27 cellular contexts compared by ENCODE assay signal in the genomic region with DNA sequence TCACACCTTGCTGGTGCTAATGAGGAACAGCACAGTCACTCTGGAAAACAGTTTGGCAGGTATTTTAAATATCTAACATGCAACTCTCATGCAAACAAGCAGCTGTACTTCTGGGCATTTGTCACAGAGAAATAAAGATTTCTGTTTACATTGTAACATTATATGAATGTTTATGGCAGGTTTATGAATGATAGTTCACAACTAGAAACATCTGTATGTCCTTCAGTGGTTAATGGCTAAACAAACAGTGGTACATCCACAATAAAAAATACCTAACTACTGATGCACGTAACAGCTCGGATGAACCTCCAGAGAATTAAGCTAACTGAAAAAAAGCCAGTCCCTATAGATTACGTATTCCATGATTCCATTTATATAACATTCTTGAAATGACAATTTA.
DNase-seq lines count a peak whose midpoint lies in the region; ATAC-seq, FAIRE-seq and TF ChIP-seq lines count a peak whose summit lies in the region.
"Had no signal": no experiment of that assay in that cellular context is flagged by ENCODE, and none has a peak within 500 bp of the region (broad histone marks: within the 10 kb centered on the region; RNA-seq: fewer than 3 reads in every experiment).

No MANE protein-coding gene starts in this region.

- H3K27me3 ChIP-seq in esophagus muscularis mucosa: no peaks in the 10 kb centered on the region
- H3K27me3 ChIP-seq: sigmoid colon, transverse colon had no signal

- H3K27ac ChIP-seq in esophagus muscularis mucosa (replicated peaks in 1 of 4): no peak overlapping the region
- H3K27ac ChIP-seq: A549, KMS-11, psoas muscle, sigmoid colon, transverse colon had no signal

- no peaks in the 10 kb centered on the region for H3K36me3 ChIP-seq in esophagus muscularis mucosa
- H3K36me3 ChIP-seq: sigmoid colon, transverse colon had no signal

- TF ChIP-seq CTCF in LNCaP clone FGC (IDR thresholded peaks at IDR 0.05; ENCODE audit: control insufficient read depth, extremely low read depth, insufficient read depth): no peak
- TF ChIP-seq CTCF in esophagus muscularis mucosa (IDR thresholded peaks at IDR 0.05): no peak

- H3K9me3 ChIP-seq in esophagus muscularis mucosa: no peaks in the 10 kb centered on the region
- H3K9me3 ChIP-seq: A549, psoas muscle, sigmoid colon, transverse colon had no signal

- intact Hi-C loops in esophagus muscularis mucosa (cut with DNase I): no loop called here

- H3K4me1 ChIP-seq in esophagus muscularis mucosa: no peaks in the 10 kb centered on the region
- H3K4me1 ChIP-seq: A549, psoas muscle, sigmoid colon, transverse colon had no signal

- H3K4me3 ChIP-seq in LNCaP clone FGC (ENCODE audit: low read depth, low read length) (no peak overlapping the region), esophagus muscularis mucosa (no peak overlapping the region)
- H3K4me3 ChIP-seq: A549, psoas muscle, sigmoid colon, transverse colon had no signal

- no peak for TF ChIP-seq POLR2A in esophagus muscularis mucosa (IDR thresholded peaks at IDR 0.05; ENCODE audit: low read depth)
- no peak for TF ChIP-seq POLR2A in GM12891 (IDR thresholded peaks at IDR 0.05; ENCODE audit: low read depth, low read length)

- ATAC-seq in activated CD4-positive, CD25-positive, alpha-beta regulatory T cell treated with anti-CD3 and anti-CD28 coated beads, Interleukin-2, amount 50 U/mL, for 24 hours: no peak
- ATAC-seq: A549; Panc1; psoas muscle; stimulated activated effector memory CD8-positive, alpha-beta T cell treated with anti-CD3 and anti-CD28 coated beads, Interleukin-12 subunit alpha, Interleukin-12 subunit beta, amount 100 ng/mL, for 72 hours had no signal

- no peak for FAIRE-seq in GM12891 (lab: Jason Lieb, UNC)
- FAIRE-seq: A549, GM12892, H54 had no signal

- DNase-seq in COLO668 (lab: John Stamatoyannopoulos, UW; ENCODE audit: unreplicated experiment) (peak; percentile 32), LNCaP clone FGC (ENCODE audit: low read depth) (peak; percentile 46), NCI-H2029 treated with DMSO at 0.1 percent for 48 hours (lab: John Stamatoyannopoulos, UW) (peak; percentile 61), NCI-H510A treated with DMSO at 0.1 percent for 48 hours (lab: John Stamatoyannopoulos, UW) (peak; percentile 48), esophagus muscularis mucosa (ENCODE audit: extremely low spot score) (no peak), GM12891 (ENCODE audit: insufficient read length, low spot score) (no peak), MV-4-11 (lab: John Stamatoyannopoulos, UW) (no peak)
- DNase-seq: activated CD4-positive, alpha-beta memory T cell treated with anti-CD3 and anti-CD28 coated beads for 36 hours; activated CD4-positive, CD25-positive, alpha-beta regulatory T cell treated with anti-CD3 and anti-CD28 coated beads, Interleukin-2, amount 50 U/mL, for 72 hours; activated CD8-positive, alpha-beta memory T cell treated with anti-CD3 and anti-CD28 coated beads, Interleukin-2, amount 50 U/mL, for 4 hours; activated naive CD4-positive, alpha-beta T cell treated with anti-CD3 and anti-CD28 coated beads for 36 hours; AML-193; CD4-positive, CD25-positive, alpha-beta regulatory T cell; erythroblast; NCI-H2227 treated with DMSO at 0.1 percent for 48 hours; NK-92 treated with Interleukin-12 subunit alpha and Interleukin-12 subunit beta, amount 100 ng/mL, for 24 hours; psoas muscle; SIG-M5; sigmoid colon; transverse colon had no signal

- 67% methylated on average over 3 of the region's 3 CpGs for WGBS in esophagus muscularis mucosa

- TF ChIP-seq EP300 in esophagus muscularis mucosa (IDR thresholded peaks at IDR 0.05): no peak

TF ChIP-seq in GM12891, 5 proteins besides CTCF, POLR2A, EP300 and RAD21:
- TF ChIP-seq TAF1 (IDR thresholded peaks at IDR 0.05; ENCODE audit: low read depth, low read length) (no peak), PAX5 (IDR thresholded peaks at IDR 0.05; ENCODE audit: insufficient read depth, low read length, severe bottlenecking) (no peak), POU2F2 (IDR thresholded peaks at IDR 0.05; ENCODE audit: low read depth, low read length) (no peak), POLR2AphosphoS5 (IDR thresholded peaks at IDR 0.05; ENCODE audit: low read depth, low read length) (no peak), SPI1 (IDR thresholded peaks at IDR 0.05; ENCODE audit: low read depth, low read length) (no peak)
TF ChIP-seq in GM12891: peak in this region for 0.

Comparison
In these comparisons a context has a peak if more than half of its experiments do, and no peak if none do; other contexts are left out.
1. DNase-seq: peak in COLO668 (single experiment), LNCaP clone FGC (single experiment), NCI-H2029 treated with DMSO at 0.1 percent for 48 hours (single experiment) and NCI-H510A treated with DMSO at 0.1 percent for 48 hours (single experiment); none in esophagus muscularis mucosa (single experiment), GM12891 (single experiment) and MV-4-11 (single experiment).